Comparison of ENCODE assay signal across 32 cellular contexts in the genomic region with DNA sequence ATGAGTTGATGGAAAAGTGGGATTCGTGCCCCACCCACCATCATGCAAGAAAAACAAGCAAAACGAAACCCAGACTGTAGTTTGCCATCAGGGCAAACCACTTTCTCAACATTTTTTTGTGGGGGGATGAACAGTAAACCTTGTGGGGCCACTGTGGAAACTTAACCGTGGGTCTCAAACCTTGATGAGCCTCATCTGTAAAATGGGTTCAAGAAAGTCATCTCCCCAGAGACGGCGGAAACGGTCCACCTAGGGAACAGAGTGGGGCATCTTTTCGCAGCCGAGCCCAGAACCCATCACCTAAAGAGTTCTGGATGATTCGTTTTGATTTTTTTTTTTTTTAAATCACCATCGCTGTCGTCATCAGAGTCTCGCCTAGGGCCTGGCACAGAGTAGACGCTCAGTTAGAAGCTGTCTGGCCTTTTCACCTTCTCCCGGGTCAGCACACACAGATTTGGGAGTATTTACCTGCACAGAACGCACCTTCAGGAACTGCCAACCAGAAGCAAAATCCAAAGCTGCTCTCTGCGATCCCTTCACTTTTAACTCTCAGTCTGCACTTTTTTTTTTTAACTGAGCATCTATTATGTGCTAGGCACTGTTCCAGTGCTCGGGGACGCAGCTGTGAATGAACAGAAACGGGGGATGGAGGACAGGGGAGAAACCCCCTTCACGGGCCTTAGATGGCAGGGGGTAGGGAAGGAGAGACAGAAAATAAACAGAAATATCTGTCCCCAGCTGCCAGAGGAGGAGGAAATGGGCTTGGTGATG.
"Had no signal": no experiment of that assay in that cellular context is flagged by ENCODE, and none has a peak within 500 bp of the region (broad histone marks: within the 10 kb centered on the region; RNA-seq: fewer than 3 reads in every experiment).

No MANE protein-coding gene starts in this region.

- FAIRE-seq: endometrium, endothelial cell of umbilical vein, frontal cortex had no signal

- H3K27me3 ChIP-seq: cardiac muscle cell, colonic mucosa had no signal

- DNase-seq: activated CD4-positive, alpha-beta memory T cell treated with anti-CD3 and anti-CD28 coated beads for 36 hours; activated CD4-positive, alpha-beta T cell treated with anti-CD3 and anti-CD28 coated beads for 36 hours; activated CD4-positive, alpha-beta T cell treated with anti-CD3 and anti-CD28 coated beads, Interleukin-2, amount 10 ng/mL, durations not matched to agents 24 days and 14 days; activated CD4-positive, CD25-positive, alpha-beta regulatory T cell; activated CD4-positive, CD25-positive, alpha-beta regulatory T cell treated with anti-CD3 and anti-CD28 coated beads, Interleukin-2, amount 50 U/mL, for 72 hours; activated CD8-positive, alpha-beta memory T cell treated with anti-CD3 and anti-CD28 coated beads, Interleukin-2, amount 10 ng/mL, durations not matched to agents 7 days and 5 days; activated CD8-positive, alpha-beta memory T cell treated with anti-CD3 and anti-CD28 coated beads, Interleukin-2, amount 50 U/mL, for 4 hours; activated CD8-positive, alpha-beta T cell treated with anti-CD3 and anti-CD28 coated beads, Interleukin-2, amount 10 ng/mL, durations not matched to agents 7 days and 5 days; activated effector memory CD4-positive, alpha-beta T cell treated with anti-CD3 and anti-CD28 coated beads, Interleukin-2, amount 50 U/mL, for 16 hours; activated naive CD4-positive, alpha-beta T cell treated with anti-CD3 and anti-CD28 coated beads for 36 hours; activated naive CD8-positive, alpha-beta T cell treated with anti-CD3 and anti-CD28 coated beads for 36 hours; activated naive CD8-positive, alpha-beta T cell treated with anti-CD3 and anti-CD28 coated beads, Interleukin-2, amount 50 U/mL, for 24 hours; activated T-cell treated with anti-CD3 and anti-CD28 coated beads, Interleukin-2, amount 50 U/mL, for 1 hour; activated T-cell treated with anti-CD3 and anti-CD28 coated beads, Interleukin-2, amount 50 U/mL, for 48 hours; adrenal gland; amygdala; aorta; central memory CD4-positive, alpha-beta T cell; cerebellar nuclear complex; colonic mucosa; effector CD8-positive, alpha-beta T cell; foreskin fibroblast; head of caudate nucleus; T-helper 1 cell; T-helper 17 cell had no signal

- H3K36me3 ChIP-seq: adrenal gland, breast epithelium, cardiac muscle cell, colonic mucosa had no signal

- H3K4me3 ChIP-seq: adrenal gland, breast epithelium, cardiac muscle cell, colonic mucosa had no signal

- H3K27ac ChIP-seq: adrenal gland, breast epithelium, cardiac muscle cell, colonic mucosa, epithelial cell of prostate had no signal

- H3K9me3 ChIP-seq: adrenal gland, breast epithelium, colonic mucosa had no signal

- ATAC-seq: activated CD4-positive, alpha-beta T cell treated with anti-CD3 and anti-CD28 coated beads for 36 hours; activated CD8-positive, alpha-beta memory T cell treated with anti-CD3 and anti-CD28 coated beads, Interleukin-2, amount 10 ng/mL, durations not matched to agents 7 days and 5 days; activated CD8-positive, alpha-beta T cell treated with anti-CD3 and anti-CD28 coated beads, Interleukin-2, amount 10 ng/mL, durations not matched to agents 7 days and 5 days; activated naive CD8-positive, alpha-beta T cell treated with anti-CD3 and anti-CD28 coated beads, Interleukin-2, amount 50 U/mL, for 24 hours; esophagus mucosa; T-helper 17 cell had no signal

- H3K4me1 ChIP-seq: adrenal gland, breast epithelium, colonic mucosa had no signal
